ENCODE assay signal across 10 cellular contexts in genomic region chr12:122862872-122863701, GRCh38. TPM values are rescaled to one million over a fixed set of nuclear protein-coding genes. Genes with fewer than 3 reads are reported as not detected.
DNase-seq lines count a peak whose midpoint lies in the region; ATAC-seq and TF ChIP-seq lines count a peak whose summit lies in the region.
"Had no signal": no experiment of that assay in that cellular context is flagged by ENCODE, and none has a peak within 500 bp of the region (broad histone marks: within the 10 kb centered on the region; RNA-seq: fewer than 3 reads in every experiment).

No MANE protein-coding gene starts in this region.

- H3K4me2 ChIP-seq in PC-3 (ENCODE audit: low read length) = no peak overlapping the region

- peak overlapping the region in 2 of 3 donors; percentile 77 to 84 for H3K27ac Mint-ChIP-seq in IgD-negative memory B cell

- peak overlapping the region; percentile 25 to 85 (median 58) for H3K4me3 Mint-ChIP-seq in IgD-negative memory B cell

- no peaks in the 10 kb centered on the region for H3K27me3 Mint-ChIP-seq in IgD-negative memory B cell

- BruUV-seq in PC-3 (replicated peaks; lab: Mats Ljungman, UMichigan) (no TSS peak), A673 (replicated peaks; lab: Mats Ljungman, UMichigan) (no TSS peak)

- no peaks in the 10 kb centered on the region for H3K9me3 Mint-ChIP-seq in IgD-negative memory B cell

- H3K4me1 ChIP-seq in PC-3 (ENCODE audit: insufficient read depth, low read length) (no peaks in the 10 kb centered on the region), heart right ventricle (peaks cover 15 to 79% (median 67%) of the 10 kb centered on the region in 9 donors), gastrocnemius medialis (peaks cover 16 to 20% of the 10 kb centered on the region in 2 donors), A673 (ENCODE audit: insufficient read depth, low read length, poor library complexity, severe bottlenecking) (no peaks in the 10 kb centered on the region)

- H3K9me2 ChIP-seq in PC-3 (replicated peaks; ENCODE audit: low read length) = no peaks in the 10 kb centered on the region

- no peak for TF ChIP-seq POLR2A in gastrocnemius medialis (IDR thresholded peaks at IDR 0.05)

- no peaks in the 10 kb centered on the region for H4K20me1 ChIP-seq in PC-3 (ENCODE audit: low read length)

- TF ChIP-seq CTCF in PC-3 (conservative IDR thresholded peaks at IDR 0.05; ENCODE audit: low read depth, low read length) = no peak
- TF ChIP-seq CTCF in heart right ventricle (IDR thresholded peaks at IDR 0.05) = no peak
- no peak for TF ChIP-seq CTCF in gastrocnemius medialis (IDR thresholded peaks at IDR 0.05 in 4 of 5, conservative IDR thresholded peaks at IDR 0.05 in 1 of 5)
- no peak for TF ChIP-seq CTCF in A673 (conservative IDR thresholded peaks at IDR 0.05; ENCODE audit: low read depth, low read length)

- in situ Hi-C loops in gastrocnemius medialis (cut with MboI; ENCODE audit: low sequenced_read_pairs in 4 of 4) = loop anchor here in 1 of 4 donors (5.0 kb wide), 1 partner anchor 89 kb away; no protein-coding TSS in a partner anchor

- no peaks in the 10 kb centered on the region for H3K27me3 ChIP-seq in PC-3 (ENCODE audit: low read length)
- H3K27me3 ChIP-seq in heart right ventricle = no peaks in the 10 kb centered on the region
- H3K27me3 ChIP-seq in gastrocnemius medialis = no peaks in the 10 kb centered on the region
- H3K27me3 ChIP-seq in A673 (replicated peaks; ENCODE audit: insufficient read depth, low read depth, low read length, poor library complexity) = no peaks in the 10 kb centered on the region

- CTCF ChIA-PET in PC-3 (lab: Charles Lee) (no interaction called here), A673 (lab: Charles Lee) (no interaction called here)

- peaks cover 15 to 26% (median 24%) of the 10 kb centered on the region in 3 donors for H3K4me1 Mint-ChIP-seq in IgD-negative memory B cell

- ATAC-seq in PC-3 (peak; percentile 35), heart right ventricle (no peak), gastrocnemius medialis (no peak), GM18870 (IDR thresholded peaks at IDR 0.05; ENCODE audit: unreplicated experiment) (no peak)

- WGBS in heart right ventricle, 2 donors = 54 to 58% methylated on average over 11 to 12 of the region's 12 CpGs

- POLR2A ChIA-PET in PC-3 (lab: Charles Lee; ENCODE audit: unreplicated experiment) (no interaction called here), A673 (lab: Charles Lee; ENCODE audit: low non-redundant PET) (no interaction called here)

- DNase-seq in PC-3 (peak; percentile 39), heart right ventricle (no peak), gastrocnemius medialis (no peak), dedifferentiated amniotic fluid mesenchymal stem cell (ENCODE audit: extremely low spot score) (no peak), A673 (ENCODE audit: low spot score) (no peak), NOMO-1 treated with dmso at 0.1 percent for 144 hours (lab: John Stamatoyannopoulos, UW; ENCODE audit: unreplicated experiment) (no peak)
- DNase-seq: activated CD8-positive, alpha-beta memory T cell treated with anti-CD3 and anti-CD28 coated beads for 24 hours; effector memory CD4-positive, alpha-beta T cell had no signal

- no peaks in the 10 kb centered on the region for H3K36me3 Mint-ChIP-seq in IgD-negative memory B cell

- H3K4me3 ChIP-seq in PC-3 (ENCODE audit: low read length) (no peak overlapping the region), heart right ventricle (no peak overlapping the region), gastrocnemius medialis (no peak overlapping the region), A673 (ENCODE audit: low read depth, low read length, poor library complexity, severe bottlenecking) (no peak overlapping the region)

- H3K36me3 ChIP-seq in PC-3 (ENCODE audit: low read depth, low read length) (peaks cover 24% of the 10 kb centered on the region), heart right ventricle (peaks cover 0 to 67% (median 12%) of the 10 kb centered on the region in 9 donors), gastrocnemius medialis (peaks cover 0 to 4% of the 10 kb centered on the region in 2 donors), A673 (ENCODE audit: insufficient read depth, low read length, poor library complexity, severe bottlenecking) (peaks cover 8% of the 10 kb centered on the region)

- H3K9ac ChIP-seq in PC-3 (ENCODE audit: low read length) = no peak overlapping the region

- no peaks in the 10 kb centered on the region for H3K9me3 ChIP-seq in PC-3 (ENCODE audit: low read length)
- H3K9me3 ChIP-seq in heart right ventricle = no peaks in the 10 kb centered on the region
- H3K9me3 ChIP-seq in gastrocnemius medialis = no peaks in the 10 kb centered on the region
- no peaks in the 10 kb centered on the region for H3K9me3 ChIP-seq in A673 (ENCODE audit: low read depth, low read length, poor library complexity, severe bottlenecking)

- no peaks in the 10 kb centered on the region for H3F3A ChIP-seq in PC-3 (ENCODE audit: low read length, unreplicated experiment)

- no peak overlapping the region for H3K27ac ChIP-seq in PC-3 (ENCODE audit: low read length)
- peak overlapping the region in 6 of 10 donors; percentile 1 to 69 (median 40) for H3K27ac ChIP-seq in heart right ventricle
- peak overlapping the region in 3 of 4 donors; percentile 29 to 44 (median 37) for H3K27ac ChIP-seq in gastrocnemius medialis
- H3K27ac ChIP-seq in A673 (ENCODE audit: low read depth, low read length, poor library complexity, severe bottlenecking) = no peak overlapping the region

- no peaks in the 10 kb centered on the region; the same call in 1 of the 2 replicates for H3K79me2 ChIP-seq in PC-3 (ENCODE audit: low read length)

- intact Hi-C loops in PC-3 (cut with micrococcal nuclease) = loop anchor here (5.0 kb wide), 1 partner anchor 34 kb away; the partner anchor contains the start of gene VPS37B
- intact Hi-C loops in heart right ventricle (cut with DNase I) = loop anchor here in 8 of 10 donors (2.0 to 10.0 kb wide), 6 partner anchors 34 to 374 kb away; partner anchors contain the start of genes MPHOSPH9 (in 4 of the 8), MTRFR (in 4 of the 8) and VPS37B (in 1 of the 8)
- intact Hi-C loops in gastrocnemius medialis (cut with DNase I; ENCODE audit: low total_unique reads) = no loop called here
- intact Hi-C loops in A673 (cut with micrococcal nuclease; ENCODE audit: unreplicated experiment) = no loop called here

- no peak overlapping the region for H2AFZ ChIP-seq in PC-3 (ENCODE audit: low read length)

RNA-seq across cellular contexts. Expression of gene HIP1R, which starts 27.8 kb away (rescaled TPM):
- polyA plus RNA-seq in IgD-negative memory B cell (58.3 TPM), heart right ventricle (10 to 100 TPM; 25.9 to 37.7 TPM)
- total RNA-seq in PC-3 (2014; rRNA removed) (46.1 and 83.6 TPM in 2 replicates), heart right ventricle (10 to 100 TPM; 13.7 to 26.4 (median 17.5) TPM), gastrocnemius medialis (10 to 100 TPM in 3 of 4 donors, 1 to 10 TPM in 1; 9.3 to 14.8 (median 14.5) TPM), A673 (2021) (27.0 and 30.4 TPM in 2 replicates)

RNA-seq across cellular contexts. Expression of gene VPS37B, which starts 32.8 kb away (rescaled TPM):
- polyA plus RNA-seq in IgD-negative memory B cell (48.1 TPM), heart right ventricle (10 to 100 TPM; 16.4 to 26.7 TPM)
- total RNA-seq in PC-3 (2014; rRNA removed) (74.3 and 80.8 TPM in 2 replicates), heart right ventricle (10 to 100 TPM; 17.6 to 33.2 (median 19.8) TPM), gastrocnemius medialis (1 to 10 TPM; 4.8 to 8.2 (median 7.6) TPM), A673 (2021) (30.2 and 34.4 TPM in 2 replicates)

Comparison
In these comparisons a context has a peak if more than half of its experiments do, and no peak if none do; other contexts are left out.
1. H3K27ac ChIP-seq: peak in heart right ventricle (6 of 10) and gastrocnemius medialis (3 of 4); none in PC-3 (single experiment) and A673 (single experiment).
2. intact Hi-C loops: an anchor here in PC-3 (5.0 kb wide) and heart right ventricle (2.0 to 10.0 kb wide); none called in gastrocnemius medialis and A673.